ENCODE assay signal across 1 cellular context in the genomic region with DNA sequence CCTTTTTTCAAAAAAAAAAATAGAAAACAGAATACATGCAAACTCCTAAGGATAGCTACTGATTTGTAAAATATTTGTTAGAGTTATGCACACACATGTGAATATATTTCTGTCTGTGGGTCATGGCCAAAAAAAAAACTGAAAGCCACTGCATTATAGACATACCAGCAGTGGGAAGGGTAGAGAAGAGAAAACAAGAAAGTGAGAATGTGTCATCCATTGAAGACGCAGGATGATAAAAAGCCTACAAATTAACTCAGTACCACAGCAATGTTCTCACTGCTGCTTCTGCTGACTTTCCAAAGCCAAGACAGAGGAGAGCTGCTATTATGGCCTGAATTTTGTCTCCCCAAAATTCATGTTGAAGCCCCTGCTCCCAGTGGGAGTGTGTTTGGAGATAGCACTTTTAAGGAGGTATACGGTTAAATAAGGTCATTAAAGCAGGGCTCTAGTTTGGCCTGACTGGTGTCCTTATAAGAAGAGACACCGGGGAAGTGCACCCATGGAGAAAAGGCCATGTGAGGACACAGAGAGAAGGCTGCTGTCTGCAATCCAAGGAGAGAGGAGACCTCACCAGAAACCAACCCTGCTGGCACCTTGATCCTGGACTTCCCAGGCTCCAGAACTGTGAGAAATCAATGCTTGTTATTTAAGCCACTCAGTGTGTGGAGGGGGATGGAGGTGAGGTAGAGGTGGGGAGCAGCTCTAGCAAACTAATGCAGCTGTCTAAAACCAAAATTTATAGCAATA.
TF ChIP-seq lines count a peak whose summit lies in the region.

No MANE protein-coding gene starts in this region.

TF ChIP-seq in HepG2, 621 proteins besides CTCF, POLR2A, EP300 and RAD21 (continued from another document):
- TF ChIP-seq, protein P1, sequence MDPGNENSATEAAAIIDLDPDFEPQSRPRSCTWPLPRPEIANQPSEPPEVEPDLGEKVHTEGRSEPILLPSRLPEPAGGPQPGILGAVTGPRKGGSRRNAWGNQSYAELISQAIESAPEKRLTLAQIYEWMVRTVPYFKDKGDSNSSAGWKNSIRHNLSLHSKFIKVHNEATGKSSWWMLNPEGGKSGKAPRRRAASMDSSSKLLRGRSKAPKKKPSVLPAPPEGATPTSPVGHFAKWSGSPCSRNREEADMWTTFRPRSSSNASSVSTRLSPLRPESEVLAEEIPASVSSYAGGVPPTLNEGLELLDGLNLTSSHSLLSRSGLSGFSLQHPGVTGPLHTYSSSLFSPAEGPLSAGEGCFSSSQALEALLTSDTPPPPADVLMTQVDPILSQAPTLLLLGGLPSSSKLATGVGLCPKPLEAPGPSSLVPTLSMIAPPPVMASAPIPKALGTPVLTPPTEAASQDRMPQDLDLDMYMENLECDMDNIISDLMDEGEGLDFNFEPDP (CRISPR knock-in tag; conservative IDR thresholded peaks at IDR 0.05): 0 out of 2 replicates have a peak, but pooled peaks have one; percentile 75
- 0 out of 2 replicates have a peak, but pooled peaks have one; percentile 42 for TF ChIP-seq MTF2 (CRISPR knock-in tag; IDR thresholded peaks at IDR 0.05; ENCODE audit: borderline replicate concordance)
- TF ChIP-seq ZNF83 (CRISPR knock-in tag; IDR thresholded peaks at IDR 0.05; ENCODE audit: borderline replicate concordance): no peak
- TF ChIP-seq, protein P2, sequence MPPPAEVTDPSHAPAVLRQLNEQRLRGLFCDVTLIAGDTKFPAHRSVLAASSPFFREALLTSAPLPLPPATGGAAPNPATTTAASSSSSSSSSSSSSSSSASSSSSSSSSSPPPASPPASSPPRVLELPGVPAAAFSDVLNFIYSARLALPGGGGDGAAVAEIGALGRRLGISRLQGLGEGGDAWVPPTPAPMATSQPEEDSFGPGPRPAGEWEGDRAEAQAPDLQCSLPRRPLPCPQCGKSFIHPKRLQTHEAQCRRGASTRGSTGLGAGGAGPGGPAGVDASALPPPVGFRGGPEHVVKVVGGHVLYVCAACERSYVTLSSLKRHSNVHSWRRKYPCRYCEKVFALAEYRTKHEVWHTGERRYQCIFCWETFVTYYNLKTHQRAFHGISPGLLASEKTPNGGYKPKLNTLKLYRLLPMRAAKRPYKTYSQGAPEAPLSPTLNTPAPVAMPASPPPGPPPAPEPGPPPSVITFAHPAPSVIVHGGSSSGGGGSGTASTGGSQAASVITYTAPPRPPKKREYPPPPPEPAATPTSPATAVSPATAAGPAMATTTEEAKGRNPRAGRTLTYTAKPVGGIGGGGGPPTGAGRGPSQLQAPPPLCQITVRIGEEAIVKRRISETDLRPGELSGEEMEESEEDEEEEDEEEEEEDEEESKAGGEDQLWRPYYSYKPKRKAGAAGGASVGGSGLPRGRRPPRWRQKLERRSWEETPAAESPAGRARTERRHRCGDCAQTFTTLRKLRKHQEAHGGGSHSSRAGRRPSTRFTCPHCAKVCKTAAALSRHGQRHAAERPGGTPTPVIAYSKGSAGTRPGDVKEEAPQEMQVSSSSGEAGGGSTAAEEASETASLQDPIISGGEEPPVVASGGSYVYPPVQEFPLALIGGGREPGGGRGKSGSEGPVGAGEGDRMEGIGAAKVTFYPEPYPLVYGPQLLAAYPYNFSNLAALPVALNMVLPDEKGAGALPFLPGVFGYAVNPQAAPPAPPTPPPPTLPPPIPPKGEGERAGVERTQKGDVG (CRISPR knock-in tag; IDR thresholded peaks at IDR 0.05; ENCODE audit: borderline replicate concordance): no peak
- 0 out of 2 replicates have a peak, but pooled peaks have one; percentile 33 for TF ChIP-seq ZFP36L1 (CRISPR knock-in tag; IDR thresholded peaks at IDR 0.05)
- peak; percentile 33; the same call in 1 of the 2 replicates for TF ChIP-seq RXRB (CRISPR knock-in tag; IDR thresholded peaks at IDR 0.05; ENCODE audit: borderline replicate concordance)
- TF ChIP-seq SOX5 (CRISPR knock-in tag; IDR thresholded peaks at IDR 0.05; ENCODE audit: borderline replicate concordance): 0 out of 2 replicates have a peak, but pooled peaks have one; percentile 19
